22 cellular contexts compared by ENCODE assay signal in the genomic region with DNA sequence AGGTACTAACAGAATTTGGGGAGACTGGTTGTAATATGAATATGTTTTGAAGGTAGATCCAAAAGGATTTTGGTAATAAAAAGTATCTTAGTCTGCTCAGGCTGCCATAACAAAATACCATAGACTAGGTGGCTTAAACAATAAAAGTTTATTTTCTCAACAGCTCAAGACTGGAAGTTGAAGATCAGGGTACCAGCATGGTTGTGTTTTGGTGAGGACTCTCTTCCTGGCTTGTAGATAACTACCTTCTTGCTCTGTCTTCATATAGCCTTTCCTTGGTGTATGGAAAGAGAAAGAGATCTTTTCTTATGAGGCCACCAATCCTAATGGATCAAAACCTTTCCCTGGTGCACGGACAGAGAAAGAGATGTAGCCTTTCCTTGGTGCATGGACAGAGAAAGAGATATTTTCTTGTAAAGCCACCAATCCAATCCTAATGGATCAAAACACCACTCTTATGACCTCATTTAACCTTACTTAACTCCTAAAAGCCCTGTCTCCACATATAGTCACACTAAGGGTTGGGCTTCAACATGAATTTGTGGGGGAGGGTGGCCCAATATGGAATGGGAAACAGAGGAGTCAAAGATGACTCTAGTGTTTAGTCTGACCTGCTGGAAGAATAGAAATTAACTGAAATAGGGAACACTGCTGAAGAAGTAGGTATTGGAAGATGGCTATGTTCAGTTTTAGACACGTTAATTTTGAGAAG. TPM values are rescaled to one million over a fixed set of nuclear protein-coding genes. Genes with fewer than 3 reads are reported as not detected.
DNase-seq lines count a peak whose midpoint lies in the region; ATAC-seq, FAIRE-seq and TF ChIP-seq lines count a peak whose summit lies in the region.
"Had no signal": no experiment of that assay in that cellular context is flagged by ENCODE, and none has a peak within 500 bp of the region (broad histone marks: within the 10 kb centered on the region; RNA-seq: fewer than 3 reads in every experiment).

No MANE protein-coding gene starts in this region.

- in situ Hi-C loops in brain microvascular endothelial cell (cut with HindIII; ENCODE audit: low pct_ligation_motif_present, low sequenced_read_pairs): no loop called here

- H3K27me3 ChIP-seq in neutrophil (no peaks in the 10 kb centered on the region), adrenal gland (no peaks in the 10 kb centered on the region), brain microvascular endothelial cell (replicated peaks) (no peaks in the 10 kb centered on the region)

- DNase-seq in CD14-positive monocyte (ENCODE audit: low spot score) (no peak), D721Med (ENCODE audit: insufficient read length, low spot score) (no peak), NB4 (ENCODE audit: low read depth) (peak; percentile 21), adrenal gland (no peak), brain microvascular endothelial cell (no peak), NCI-H510A treated with DMSO at 0.1 percent for 48 hours (lab: John Stamatoyannopoulos, UW) (no peak)
- DNase-seq: C1 segment of cervical spinal cord; Caco-2; CD4-positive, CD25-positive, alpha-beta regulatory T cell; CD8-positive, alpha-beta T cell; DMS 273 treated with DMSO at 0.1 percent for 48 hours; DMS79; EL; GDM1; GM23248; H7; HCEC 1CT had no signal

- H3K27ac ChIP-seq in neutrophil (peak overlapping the region; percentile 68), adrenal gland (peak overlapping the region in 1 of 5 donors; percentile 39), brain microvascular endothelial cell (no peak overlapping the region)
- H3K27ac ChIP-seq: GM23248 had no signal

- intact Hi-C loops in CD14-positive monocyte (cut with micrococcal nuclease) (no loop called here), adrenal gland (cut with DNase I) (no loop called here)

- H3K4me1 ChIP-seq in neutrophil (ENCODE audit: control insufficient read depth in 1 of 2, insufficient read depth in 1 of 2, low read depth in 1 of 2, low read length in 1 of 2) (peaks cover 35 to 39% of the 10 kb centered on the region in 2 experiments), adrenal gland (replicated peaks in 1 of 2) (peaks cover 0 to 5% of the 10 kb centered on the region in 2 donors)

- H3K4me3 Mint-ChIP-seq in CD14-positive monocyte: peak overlapping the region in 1 of 2 donors; percentile 58
- H3K4me3 Mint-ChIP-seq: CD8-positive, alpha-beta T cell had no signal

- H3K9me3 Mint-ChIP-seq in CD14-positive monocyte: peaks cover 0 to 2% (median 0%) of the 10 kb centered on the region in 7 donors
- H3K9me3 Mint-ChIP-seq: CD4-positive, CD25-positive, alpha-beta regulatory T cell; CD8-positive, alpha-beta T cell had no signal

- H3K27ac Mint-ChIP-seq in CD14-positive monocyte: peak overlapping the region; percentile 73 to 92 (median 88)
- H3K27ac Mint-ChIP-seq: CD4-positive, CD25-positive, alpha-beta regulatory T cell; CD8-positive, alpha-beta T cell had no signal

- peaks cover 0 to 1% (median 0%) of the 10 kb centered on the region in 3 donors for H3K27me3 Mint-ChIP-seq in CD14-positive monocyte (ENCODE audit: low read depth in 3 of 3)

- peaks cover 39% of the 10 kb centered on the region for H3K4me1 Mint-ChIP-seq in CD14-positive monocyte

- H3K4me3 ChIP-seq in NB4 (ENCODE audit: low read depth, low read length): no peak overlapping the region
- H3K4me3 ChIP-seq in neutrophil (ENCODE audit: low read depth in 1 of 2, low read length in 1 of 2): peak overlapping the region in 1 of 2 experiments; percentile 26
- no peak overlapping the region for H3K4me3 ChIP-seq in adrenal gland
- no peak overlapping the region for H3K4me3 ChIP-seq in brain microvascular endothelial cell (ENCODE audit: low read depth, low read length)
- H3K4me3 ChIP-seq: GM12878, GM23248 had no signal

- H3K36me3 Mint-ChIP-seq in CD14-positive monocyte: peaks cover 7 to 9% of the 10 kb centered on the region in 2 donors
- H3K36me3 Mint-ChIP-seq: CD4-positive, CD25-positive, alpha-beta regulatory T cell had no signal

- no peak for TF ChIP-seq CTCF in CD14-positive monocyte (IDR thresholded peaks at IDR 0.05)
- TF ChIP-seq CTCF in D721Med (IDR thresholded peaks at IDR 0.05; ENCODE audit: insufficient read depth, missing control alignments): no peak
- no peak for TF ChIP-seq CTCF in NB4 (IDR thresholded peaks at IDR 0.05; ENCODE audit: low read depth, low read length)
- no peak for TF ChIP-seq CTCF in neutrophil (IDR thresholded peaks at IDR 0.05)
- no peak for TF ChIP-seq CTCF in adrenal gland (IDR thresholded peaks at IDR 0.05)
- TF ChIP-seq CTCF in brain microvascular endothelial cell (IDR thresholded peaks at IDR 0.05; ENCODE audit: low read depth, low read length, missing control alignments): no peak

- FAIRE-seq in D721Med (lab: Jason Lieb, UNC): peak; percentile 6
- FAIRE-seq: GM12878, GM19239, H1 had no signal

- WGBS in adrenal gland, 4 donors: 87 to 96% (median 93%) methylated on average over 2 of the region's 2 CpGs

- H3K9me3 ChIP-seq in neutrophil (no peaks in the 10 kb centered on the region), adrenal gland (replicated peaks in 1 of 3) (no peaks in the 10 kb centered on the region)
- H3K9me3 ChIP-seq: Caco-2 had no signal

- H3K36me3 ChIP-seq in neutrophil (no peaks in the 10 kb centered on the region), adrenal gland (replicated peaks in 1 of 2) (no peaks in the 10 kb centered on the region), brain microvascular endothelial cell (replicated peaks) (no peaks in the 10 kb centered on the region)

- TF ChIP-seq POLR2A in NB4 (IDR thresholded peaks at IDR 0.05; ENCODE audit: extremely low read depth, insufficient read length) (no peak), adrenal gland (IDR thresholded peaks at IDR 0.05) (no peak)

- no peak for ATAC-seq in HG02840 (IDR thresholded peaks at IDR 0.05; ENCODE audit: low FRiP score, unreplicated experiment)
- ATAC-seq: CD8-positive, alpha-beta T cell; GM12878 had no signal

RNA-seq across cellular contexts. Expression of a gene that starts 5.4 kb away (rescaled TPM):
- polyA plus RNA-seq in CD14-positive monocyte (10 to 100 TPM; 82.0 to 86.9 TPM), adrenal gland (10 to 100 TPM; 11.6 to 98.3 (median 11.8) TPM)
- total RNA-seq in adrenal gland: 10 to 100 TPM; 16.0 to 92.5 (median 42.2) TPM
